In the genomic region with DNA sequence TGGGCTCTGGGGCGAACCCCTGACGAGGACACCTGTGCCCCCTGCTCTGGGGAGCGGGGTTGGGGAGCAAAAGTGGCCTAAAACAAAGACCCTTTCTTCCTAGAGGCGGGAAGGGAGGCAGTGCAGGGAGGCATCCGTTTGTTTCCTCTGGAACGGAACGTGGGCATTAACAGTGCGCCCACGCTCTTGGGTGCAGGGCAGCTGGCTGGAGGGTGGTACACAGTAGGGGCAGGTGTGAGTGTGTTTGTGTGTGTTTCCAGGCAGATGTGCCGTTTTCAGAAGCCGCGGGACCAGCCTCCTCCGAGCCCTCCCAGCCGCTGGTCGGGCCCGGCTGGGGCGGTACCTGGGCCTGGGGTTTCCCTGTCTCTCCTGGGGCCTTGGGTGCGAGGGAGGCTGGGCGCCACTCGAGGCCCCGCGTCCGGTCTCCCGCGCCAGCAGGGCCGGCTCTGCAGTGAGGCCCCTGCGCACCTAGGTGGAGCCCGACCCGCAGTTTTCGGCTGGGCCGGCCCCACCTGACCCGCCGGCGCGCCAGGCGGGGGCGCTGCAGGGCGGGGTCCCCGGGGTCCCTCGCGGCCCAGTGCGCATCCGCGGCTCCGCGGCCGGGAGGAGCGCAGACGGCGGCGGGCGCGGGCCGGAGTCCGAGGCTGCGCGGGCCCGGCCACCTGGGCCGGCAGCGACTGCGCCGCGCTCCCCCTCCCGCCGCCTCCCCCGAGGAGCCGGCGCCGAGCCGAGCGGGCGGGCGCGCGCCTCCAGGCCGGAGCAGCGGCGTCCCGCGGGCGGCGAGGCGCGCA, we compare ENCODE assay signal across 8 cellular contexts.
DNase-seq lines count a peak whose midpoint lies in the region; ATAC-seq and TF ChIP-seq lines count a peak whose summit lies in the region.

No MANE protein-coding gene starts in this region.

- no peak for DNase-seq in activated naive CD4-positive, alpha-beta T cell treated with anti-CD3 and anti-CD28 coated beads, Interleukin-2, amount 50 U/mL, for 16 hours
- DNase-seq in SK-N-DZ (ENCODE audit: low spot score), result peak; percentile 52
- peak; percentile 76 for DNase-seq in glutamatergic neuron
- peak; percentile 84 for DNase-seq in progenitor cell of endocrine pancreas (ENCODE audit: low spot score, unreplicated experiment)
- no peak for DNase-seq in SIG-M5 (lab: John Stamatoyannopoulos, UW)

- peaks cover 3% of the 10 kb centered on the region for H3K36me3 Mint-ChIP-seq in activated naive CD4-positive, alpha-beta T cell treated with anti-CD3 and anti-CD28 coated beads, Interleukin-2, amount 50 U/mL, for 24 hours
- H3K36me3 Mint-ChIP-seq in glutamatergic neuron (ENCODE audit: unreplicated experiment), result peaks cover 11% of the 10 kb centered on the region
- H3K36me3 Mint-ChIP-seq in progenitor cell of endocrine pancreas (ENCODE audit: insufficient read depth), result peaks cover 5% of the 10 kb centered on the region

- H3K4me3 Mint-ChIP-seq in activated naive CD4-positive, alpha-beta T cell treated with anti-CD3 and anti-CD28 coated beads, Interleukin-2, amount 50 U/mL, for 24 hours, result peak overlapping the region; percentile 48
- H3K4me3 Mint-ChIP-seq in glutamatergic neuron (ENCODE audit: unreplicated experiment), result peak overlapping the region; percentile 77
- peak overlapping the region; percentile 69 for H3K4me3 Mint-ChIP-seq in progenitor cell of endocrine pancreas (ENCODE audit: low read depth)

- ATAC-seq in GM19397 (IDR thresholded peaks at IDR 0.05; ENCODE audit: unreplicated experiment), result no peak
- no peak for ATAC-seq in HG03571 (IDR thresholded peaks at IDR 0.05; ENCODE audit: unreplicated experiment)

- TF ChIP-seq CTCF in glutamatergic neuron (IDR thresholded peaks at IDR 0.05; ENCODE audit: partially characterized antibody, unreplicated experiment), result peak; percentile 45
- TF ChIP-seq CTCF in progenitor cell of endocrine pancreas (IDR thresholded peaks at IDR 0.05; ENCODE audit: unreplicated experiment), result peak; percentile 79

- peaks cover 24% of the 10 kb centered on the region for H3K27me3 Mint-ChIP-seq in activated naive CD4-positive, alpha-beta T cell treated with anti-CD3 and anti-CD28 coated beads, Interleukin-2, amount 50 U/mL, for 24 hours
- peaks cover 8% of the 10 kb centered on the region for H3K27me3 Mint-ChIP-seq in glutamatergic neuron (ENCODE audit: unreplicated experiment)
- peaks cover 38% of the 10 kb centered on the region for H3K27me3 Mint-ChIP-seq in progenitor cell of endocrine pancreas

- H3K9me3 Mint-ChIP-seq in activated naive CD4-positive, alpha-beta T cell treated with anti-CD3 and anti-CD28 coated beads, Interleukin-2, amount 50 U/mL, for 24 hours, result peaks cover 20% of the 10 kb centered on the region
- H3K9me3 Mint-ChIP-seq in glutamatergic neuron (ENCODE audit: unreplicated experiment) (peaks cover 18% of the 10 kb centered on the region), progenitor cell of endocrine pancreas (ENCODE audit: low read depth) (peaks cover 15% of the 10 kb centered on the region)

- no peak overlapping the region for H3K27ac Mint-ChIP-seq in activated naive CD4-positive, alpha-beta T cell treated with anti-CD3 and anti-CD28 coated beads, Interleukin-2, amount 50 U/mL, for 24 hours
- H3K27ac Mint-ChIP-seq in glutamatergic neuron (ENCODE audit: unreplicated experiment) (no peak overlapping the region), progenitor cell of endocrine pancreas (peak overlapping the region; percentile 77)

- no peaks in the 10 kb centered on the region for H3K4me1 Mint-ChIP-seq in activated naive CD4-positive, alpha-beta T cell treated with anti-CD3 and anti-CD28 coated beads, Interleukin-2, amount 50 U/mL, for 24 hours
- no peaks in the 10 kb centered on the region for H3K4me1 Mint-ChIP-seq in glutamatergic neuron (ENCODE audit: low read depth, unreplicated experiment)
- H3K4me1 Mint-ChIP-seq in progenitor cell of endocrine pancreas (ENCODE audit: low read depth), result no peaks in the 10 kb centered on the region

Comparison
In these comparisons a context has a peak if more than half of its experiments do, and no peak if none do; other contexts are left out.
1. DNase-seq: peak in SK-N-DZ (single experiment), glutamatergic neuron (single experiment) and progenitor cell of endocrine pancreas (single experiment); none in activated naive CD4-positive, alpha-beta T cell treated with anti-CD3 and anti-CD28 coated beads, Interleukin-2, amount 50 U/mL, for 16 hours (single experiment) and SIG-M5 (single experiment).
2. Peak in every context shown above with its lines, with median percentiles within 50 percentile points of each other: H3K4me3 Mint-ChIP-seq.